ENCODE assay signal across 1 cellular context in the genomic region with DNA sequence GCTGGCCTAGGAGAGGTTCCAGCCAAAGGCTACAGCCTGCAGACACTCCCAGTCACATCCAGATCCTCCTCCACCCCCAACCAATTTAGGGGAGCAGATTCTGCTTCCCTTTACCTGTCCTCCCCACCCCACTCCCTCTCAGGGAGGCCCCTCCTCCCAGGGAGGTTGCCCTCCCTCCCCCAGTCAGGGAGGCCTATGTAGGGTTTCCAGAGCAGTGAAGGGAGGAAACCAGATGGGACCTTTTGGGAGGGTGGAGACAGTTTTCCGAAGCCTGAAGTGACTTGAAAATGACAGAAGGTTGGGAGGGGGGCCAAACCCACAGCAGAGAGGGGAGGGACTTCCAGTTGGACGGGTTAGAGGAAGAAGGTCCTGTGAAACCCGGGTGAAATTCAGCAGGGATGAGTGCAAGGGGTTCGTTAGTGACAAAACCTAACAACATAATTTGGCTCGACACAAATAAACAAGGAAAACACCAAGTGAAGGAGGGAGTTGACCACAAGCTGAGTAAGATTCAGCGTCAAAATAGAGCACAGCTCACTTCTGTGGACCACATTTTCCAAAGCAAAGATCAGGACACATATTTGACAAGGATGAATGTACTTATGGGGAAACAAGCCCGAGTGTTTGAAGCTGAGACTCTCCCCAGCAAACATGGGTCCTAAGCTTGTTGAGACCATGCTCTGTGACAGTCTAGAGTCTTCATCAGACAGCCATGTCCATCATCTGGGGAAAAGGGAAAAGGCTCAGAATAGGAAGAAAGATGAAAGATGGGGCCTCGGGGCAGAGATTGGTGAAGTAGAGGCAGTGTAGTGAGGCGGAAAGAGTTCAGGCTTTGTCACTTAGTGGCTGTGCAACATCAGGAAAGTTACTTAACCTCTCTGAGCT.
TF ChIP-seq lines count a peak whose summit lies in the region.

No MANE protein-coding gene starts in this region.

TF ChIP-seq in GM23338, 12 proteins besides CTCF, POLR2A, EP300 and RAD21 (continued from another document):
- TF ChIP-seq, protein P1, sequence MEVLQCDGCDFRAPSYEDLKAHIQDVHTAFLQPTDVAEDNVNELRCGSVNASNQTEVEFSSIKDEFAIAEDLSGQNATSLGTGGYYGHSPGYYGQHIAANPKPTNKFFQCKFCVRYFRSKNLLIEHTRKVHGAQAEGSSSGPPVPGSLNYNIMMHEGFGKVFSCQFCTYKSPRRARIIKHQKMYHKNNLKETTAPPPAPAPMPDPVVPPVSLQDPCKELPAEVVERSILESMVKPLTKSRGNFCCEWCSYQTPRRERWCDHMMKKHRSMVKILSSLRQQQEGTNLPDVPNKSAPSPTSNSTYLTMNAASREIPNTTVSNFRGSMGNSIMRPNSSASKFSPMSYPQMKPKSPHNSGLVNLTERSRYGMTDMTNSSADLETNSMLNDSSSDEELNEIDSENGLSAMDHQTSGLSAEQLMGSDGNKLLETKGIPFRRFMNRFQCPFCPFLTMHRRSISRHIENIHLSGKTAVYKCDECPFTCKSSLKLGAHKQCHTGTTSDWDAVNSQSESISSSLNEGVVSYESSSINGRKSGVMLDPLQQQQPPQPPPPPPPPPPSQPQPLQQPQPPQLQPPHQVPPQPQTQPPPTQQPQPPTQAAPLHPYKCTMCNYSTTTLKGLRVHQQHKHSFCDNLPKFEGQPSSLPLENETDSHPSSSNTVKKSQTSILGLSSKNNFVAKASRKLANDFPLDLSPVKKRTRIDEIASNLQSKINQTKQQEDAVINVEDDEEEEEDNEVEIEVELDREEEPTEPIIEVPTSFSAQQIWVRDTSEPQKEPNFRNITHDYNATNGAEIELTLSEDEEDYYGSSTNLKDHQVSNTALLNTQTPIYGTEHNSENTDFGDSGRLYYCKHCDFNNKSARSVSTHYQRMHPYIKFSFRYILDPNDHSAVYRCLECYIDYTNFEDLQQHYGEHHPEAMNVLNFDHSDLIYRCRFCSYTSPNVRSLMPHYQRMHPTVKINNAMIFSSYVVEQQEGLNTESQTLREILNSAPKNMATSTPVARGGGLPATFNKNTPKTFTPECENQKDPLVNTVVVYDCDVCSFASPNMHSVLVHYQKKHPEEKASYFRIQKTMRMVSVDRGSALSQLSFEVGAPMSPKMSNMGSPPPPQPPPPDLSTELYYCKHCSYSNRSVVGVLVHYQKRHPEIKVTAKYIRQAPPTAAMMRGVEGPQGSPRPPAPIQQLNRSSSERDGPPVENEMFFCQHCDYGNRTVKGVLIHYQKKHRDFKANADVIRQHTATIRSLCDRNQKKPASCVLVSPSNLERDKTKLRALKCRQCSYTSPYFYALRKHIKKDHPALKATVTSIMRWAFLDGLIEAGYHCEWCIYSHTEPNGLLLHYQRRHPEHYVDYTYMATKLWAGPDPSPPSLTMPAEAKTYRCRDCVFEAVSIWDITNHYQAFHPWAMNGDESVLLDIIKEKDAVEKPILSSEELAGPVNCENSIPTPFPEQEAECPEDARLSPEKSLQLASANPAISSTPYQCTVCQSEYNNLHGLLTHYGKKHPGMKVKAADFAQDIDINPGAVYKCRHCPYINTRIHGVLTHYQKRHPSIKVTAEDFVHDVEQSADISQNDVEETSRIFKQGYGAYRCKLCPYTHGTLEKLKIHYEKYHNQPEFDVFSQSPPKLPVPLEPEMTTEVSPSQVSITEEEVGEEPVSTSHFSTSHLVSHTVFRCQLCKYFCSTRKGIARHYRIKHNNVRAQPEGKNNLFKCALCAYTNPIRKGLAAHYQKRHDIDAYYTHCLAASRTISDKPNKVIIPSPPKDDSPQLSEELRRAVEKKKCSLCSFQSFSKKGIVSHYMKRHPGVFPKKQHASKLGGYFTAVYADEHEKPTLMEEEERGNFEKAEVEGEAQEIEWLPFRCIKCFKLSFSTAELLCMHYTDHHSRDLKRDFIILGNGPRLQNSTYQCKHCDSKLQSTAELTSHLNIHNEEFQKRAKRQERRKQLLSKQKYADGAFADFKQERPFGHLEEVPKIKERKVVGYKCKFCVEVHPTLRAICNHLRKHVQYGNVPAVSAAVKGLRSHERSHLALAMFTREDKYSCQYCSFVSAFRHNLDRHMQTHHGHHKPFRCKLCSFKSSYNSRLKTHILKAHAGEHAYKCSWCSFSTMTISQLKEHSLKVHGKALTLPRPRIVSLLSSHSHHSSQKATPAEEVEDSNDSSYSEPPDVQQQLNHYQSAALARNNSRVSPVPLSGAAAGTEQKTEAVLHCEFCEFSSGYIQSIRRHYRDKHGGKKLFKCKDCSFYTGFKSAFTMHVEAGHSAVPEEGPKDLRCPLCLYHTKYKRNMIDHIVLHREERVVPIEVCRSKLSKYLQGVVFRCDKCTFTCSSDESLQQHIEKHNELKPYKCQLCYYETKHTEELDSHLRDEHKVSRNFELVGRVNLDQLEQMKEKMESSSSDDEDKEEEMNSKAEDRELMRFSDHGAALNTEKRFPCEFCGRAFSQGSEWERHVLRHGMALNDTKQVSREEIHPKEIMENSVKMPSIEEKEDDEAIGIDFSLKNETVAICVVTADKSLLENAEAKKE (CRISPR knock-in tag; IDR thresholded peaks at IDR 0.05): no peak
- TF ChIP-seq ZNF331 (CRISPR knock-in tag; IDR thresholded peaks at IDR 0.05; ENCODE audit: low read depth) (no peak), EZH2 (IDR thresholded peaks at IDR 0.05; ENCODE audit: low read depth, unreplicated experiment) (no peak), POLR2AphosphoS5 (IDR thresholded peaks at IDR 0.05; ENCODE audit: low read depth) (no peak), CREB1 (CRISPR knock-in tag; IDR thresholded peaks at IDR 0.05; ENCODE audit: low read depth) (no peak), NANOG (IDR thresholded peaks at IDR 0.05; ENCODE audit: borderline replicate concordance) (no peak), EZH2phosphoT487 (IDR thresholded peaks at IDR 0.05; ENCODE audit: unreplicated experiment) (no peak)
- TF ChIP-seq, protein P2, sequence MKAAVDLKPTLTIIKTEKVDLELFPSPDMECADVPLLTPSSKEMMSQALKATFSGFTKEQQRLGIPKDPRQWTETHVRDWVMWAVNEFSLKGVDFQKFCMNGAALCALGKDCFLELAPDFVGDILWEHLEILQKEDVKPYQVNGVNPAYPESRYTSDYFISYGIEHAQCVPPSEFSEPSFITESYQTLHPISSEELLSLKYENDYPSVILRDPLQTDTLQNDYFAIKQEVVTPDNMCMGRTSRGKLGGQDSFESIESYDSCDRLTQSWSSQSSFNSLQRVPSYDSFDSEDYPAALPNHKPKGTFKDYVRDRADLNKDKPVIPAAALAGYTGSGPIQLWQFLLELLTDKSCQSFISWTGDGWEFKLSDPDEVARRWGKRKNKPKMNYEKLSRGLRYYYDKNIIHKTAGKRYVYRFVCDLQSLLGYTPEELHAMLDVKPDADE (IDR thresholded peaks at IDR 0.05): no peak
TF ChIP-seq in GM23338: peak in this region for 0.
